In genomic region chr5:134524219-134524825, GRCh38 we compare ENCODE assay signal across 1 cellular context.
TF ChIP-seq lines count a peak whose summit lies in the region.

No MANE protein-coding gene starts in this region.

TF ChIP-seq in GM12878, 131 proteins besides CTCF, POLR2A, EP300 and RAD21 (continued from another document and continues in another):
- TF ChIP-seq PML (IDR thresholded peaks at IDR 0.05; ENCODE audit: low read length): no peak
- TF ChIP-seq TBL1XR1 (IDR thresholded peaks at IDR 0.05; ENCODE audit: low read depth, low read length): no peak
- peak; percentile 54; the same call in 1 of the 2 replicates for TF ChIP-seq LARP7 (IDR thresholded peaks at IDR 0.05)
- TF ChIP-seq RFX5 (IDR thresholded peaks at IDR 0.05; ENCODE audit: low read depth, low read length): no peak
- TF ChIP-seq TCF3 (IDR thresholded peaks at IDR 0.05; ENCODE audit: borderline replicate concordance, insufficient read depth, low read depth, low read length): no peak
- TF ChIP-seq EGR1 (IDR thresholded peaks at IDR 0.05; ENCODE audit: borderline replicate concordance in 1 of 2, low read depth in 2 of 2, low read length in 2 of 2): peak in 1 of 2 experiments; percentile 43; a peak in 2 of 3 replicates
- no peak for TF ChIP-seq MYB (IDR thresholded peaks at IDR 0.05; ENCODE audit: borderline replicate concordance, low read depth, low read length)
- TF ChIP-seq, protein P1, sequence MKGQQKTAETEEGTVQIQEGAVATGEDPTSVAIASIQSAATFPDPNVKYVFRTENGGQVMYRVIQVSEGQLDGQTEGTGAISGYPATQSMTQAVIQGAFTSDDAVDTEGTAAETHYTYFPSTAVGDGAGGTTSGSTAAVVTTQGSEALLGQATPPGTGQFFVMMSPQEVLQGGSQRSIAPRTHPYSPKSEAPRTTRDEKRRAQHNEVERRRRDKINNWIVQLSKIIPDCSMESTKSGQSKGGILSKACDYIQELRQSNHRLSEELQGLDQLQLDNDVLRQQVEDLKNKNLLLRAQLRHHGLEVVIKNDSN (IDR thresholded peaks at IDR 0.05; ENCODE audit: borderline replicate concordance, extremely low read length, insufficient read depth, low read depth, low read length): no peak
- no peak for TF ChIP-seq POU2F2 (IDR thresholded peaks at IDR 0.05; ENCODE audit: borderline replicate concordance, low read depth, low read length)
- TF ChIP-seq EED (IDR thresholded peaks at IDR 0.05; ENCODE audit: low read depth): no peak; the same call in 1 of the 2 replicates
- TF ChIP-seq MEF2B (IDR thresholded peaks at IDR 0.05; ENCODE audit: partially characterized antibody, poor library complexity, severe bottlenecking): peak; percentile 39
- no peak for TF ChIP-seq BMI1 (IDR thresholded peaks at IDR 0.05; ENCODE audit: borderline replicate concordance)
- TF ChIP-seq IKZF2 (IDR thresholded peaks at IDR 0.05): peak; percentile 70 to 72
- TF ChIP-seq, protein P2, sequence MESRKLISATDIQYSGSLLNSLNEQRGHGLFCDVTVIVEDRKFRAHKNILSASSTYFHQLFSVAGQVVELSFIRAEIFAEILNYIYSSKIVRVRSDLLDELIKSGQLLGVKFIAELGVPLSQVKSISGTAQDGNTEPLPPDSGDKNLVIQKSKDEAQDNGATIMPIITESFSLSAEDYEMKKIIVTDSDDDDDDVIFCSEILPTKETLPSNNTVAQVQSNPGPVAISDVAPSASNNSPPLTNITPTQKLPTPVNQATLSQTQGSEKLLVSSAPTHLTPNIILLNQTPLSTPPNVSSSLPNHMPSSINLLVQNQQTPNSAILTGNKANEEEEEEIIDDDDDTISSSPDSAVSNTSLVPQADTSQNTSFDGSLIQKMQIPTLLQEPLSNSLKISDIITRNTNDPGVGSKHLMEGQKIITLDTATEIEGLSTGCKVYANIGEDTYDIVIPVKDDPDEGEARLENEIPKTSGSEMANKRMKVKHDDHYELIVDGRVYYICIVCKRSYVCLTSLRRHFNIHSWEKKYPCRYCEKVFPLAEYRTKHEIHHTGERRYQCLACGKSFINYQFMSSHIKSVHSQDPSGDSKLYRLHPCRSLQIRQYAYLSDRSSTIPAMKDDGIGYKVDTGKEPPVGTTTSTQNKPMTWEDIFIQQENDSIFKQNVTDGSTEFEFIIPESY (IDR thresholded peaks at IDR 0.05): no peak
- TF ChIP-seq NR2F1 (conservative IDR thresholded peaks at IDR 0.05): peak; percentile 81
- 0 out of 2 replicates have a peak, but pooled peaks have one; percentile 50 for TF ChIP-seq ZNF217 (IDR thresholded peaks at IDR 0.05)
- no peak for TF ChIP-seq JUND (IDR thresholded peaks at IDR 0.05; ENCODE audit: low read depth, low read length)
- TF ChIP-seq GATAD2B (conservative IDR thresholded peaks at IDR 0.05; ENCODE audit: low read depth): peak; percentile 93; the same call in 1 of the 2 replicates
- TF ChIP-seq MXI1 (IDR thresholded peaks at IDR 0.05; ENCODE audit: low read depth, low read length): 0 out of 2 replicates have a peak, but pooled peaks have one; percentile 45
- TF ChIP-seq RAD51 (IDR thresholded peaks at IDR 0.05): no peak
- peak; percentile 92 for TF ChIP-seq IKZF1 (conservative IDR thresholded peaks at IDR 0.05)
- no peak for TF ChIP-seq KLF5 (IDR thresholded peaks at IDR 0.05; ENCODE audit: partially characterized antibody)
- no peak for TF ChIP-seq CBX5 (IDR thresholded peaks at IDR 0.05; ENCODE audit: low read depth)
- TF ChIP-seq KDM1A (IDR thresholded peaks at IDR 0.05; ENCODE audit: borderline replicate concordance): no peak
- no peak for TF ChIP-seq ZNF274 (IDR thresholded peaks at IDR 0.05; ENCODE audit: insufficient read depth, insufficient read length)
- no peak for TF ChIP-seq BRCA1 (IDR thresholded peaks at IDR 0.05; ENCODE audit: low read depth, low read length)
- TF ChIP-seq E4F1 (IDR thresholded peaks at IDR 0.05; ENCODE audit: borderline replicate concordance, partially characterized antibody): peak; percentile 45
- no peak for TF ChIP-seq RBBP5 (conservative IDR thresholded peaks at IDR 0.05)
- no peak for TF ChIP-seq BCL11A (IDR thresholded peaks at IDR 0.05; ENCODE audit: low read depth, low read length)
- 0 out of 2 replicates have a peak, but pooled peaks have one; percentile 25 for TF ChIP-seq ZBTB40 (IDR thresholded peaks at IDR 0.05; ENCODE audit: borderline replicate concordance)
- TF ChIP-seq, protein P3, sequence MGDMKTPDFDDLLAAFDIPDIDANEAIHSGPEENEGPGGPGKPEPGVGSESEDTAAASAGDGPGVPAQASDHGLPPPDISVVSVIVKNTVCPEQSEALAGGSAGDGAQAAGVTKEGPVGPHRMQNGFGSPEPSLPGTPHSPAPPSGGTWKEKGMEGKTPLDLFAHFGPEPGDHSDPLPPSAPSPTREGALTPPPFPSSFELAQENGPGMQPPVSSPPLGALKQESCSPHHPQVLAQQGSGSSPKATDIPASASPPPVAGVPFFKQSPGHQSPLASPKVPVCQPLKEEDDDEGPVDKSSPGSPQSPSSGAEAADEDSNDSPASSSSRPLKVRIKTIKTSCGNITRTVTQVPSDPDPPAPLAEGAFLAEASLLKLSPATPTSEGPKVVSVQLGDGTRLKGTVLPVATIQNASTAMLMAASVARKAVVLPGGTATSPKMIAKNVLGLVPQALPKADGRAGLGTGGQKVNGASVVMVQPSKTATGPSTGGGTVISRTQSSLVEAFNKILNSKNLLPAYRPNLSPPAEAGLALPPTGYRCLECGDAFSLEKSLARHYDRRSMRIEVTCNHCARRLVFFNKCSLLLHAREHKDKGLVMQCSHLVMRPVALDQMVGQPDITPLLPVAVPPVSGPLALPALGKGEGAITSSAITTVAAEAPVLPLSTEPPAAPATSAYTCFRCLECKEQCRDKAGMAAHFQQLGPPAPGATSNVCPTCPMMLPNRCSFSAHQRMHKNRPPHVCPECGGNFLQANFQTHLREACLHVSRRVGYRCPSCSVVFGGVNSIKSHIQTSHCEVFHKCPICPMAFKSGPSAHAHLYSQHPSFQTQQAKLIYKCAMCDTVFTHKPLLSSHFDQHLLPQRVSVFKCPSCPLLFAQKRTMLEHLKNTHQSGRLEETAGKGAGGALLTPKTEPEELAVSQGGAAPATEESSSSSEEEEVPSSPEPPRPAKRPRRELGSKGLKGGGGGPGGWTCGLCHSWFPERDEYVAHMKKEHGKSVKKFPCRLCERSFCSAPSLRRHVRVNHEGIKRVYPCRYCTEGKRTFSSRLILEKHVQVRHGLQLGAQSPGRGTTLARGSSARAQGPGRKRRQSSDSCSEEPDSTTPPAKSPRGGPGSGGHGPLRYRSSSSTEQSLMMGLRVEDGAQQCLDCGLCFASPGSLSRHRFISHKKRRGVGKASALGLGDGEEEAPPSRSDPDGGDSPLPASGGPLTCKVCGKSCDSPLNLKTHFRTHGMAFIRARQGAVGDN (IDR thresholded peaks at IDR 0.05): peak; percentile 73; the same call in 1 of the 2 replicates
- TF ChIP-seq, protein P4, sequence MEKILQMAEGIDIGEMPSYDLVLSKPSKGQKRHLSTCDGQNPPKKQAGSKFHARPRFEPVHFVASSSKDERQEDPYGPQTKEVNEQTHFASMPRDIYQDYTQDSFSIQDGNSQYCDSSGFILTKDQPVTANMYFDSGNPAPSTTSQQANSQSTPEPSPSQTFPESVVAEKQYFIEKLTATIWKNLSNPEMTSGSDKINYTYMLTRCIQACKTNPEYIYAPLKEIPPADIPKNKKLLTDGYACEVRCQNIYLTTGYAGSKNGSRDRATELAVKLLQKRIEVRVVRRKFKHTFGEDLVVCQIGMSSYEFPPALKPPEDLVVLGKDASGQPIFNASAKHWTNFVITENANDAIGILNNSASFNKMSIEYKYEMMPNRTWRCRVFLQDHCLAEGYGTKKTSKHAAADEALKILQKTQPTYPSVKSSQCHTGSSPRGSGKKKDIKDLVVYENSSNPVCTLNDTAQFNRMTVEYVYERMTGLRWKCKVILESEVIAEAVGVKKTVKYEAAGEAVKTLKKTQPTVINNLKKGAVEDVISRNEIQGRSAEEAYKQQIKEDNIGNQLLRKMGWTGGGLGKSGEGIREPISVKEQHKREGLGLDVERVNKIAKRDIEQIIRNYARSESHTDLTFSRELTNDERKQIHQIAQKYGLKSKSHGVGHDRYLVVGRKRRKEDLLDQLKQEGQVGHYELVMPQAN (conservative IDR thresholded peaks at IDR 0.05): peak; percentile 61; the same call in 1 of the 2 replicates
- TF ChIP-seq REST (IDR thresholded peaks at IDR 0.05; ENCODE audit: low read depth, low read length): no peak
- no peak for TF ChIP-seq SMAD1 (IDR thresholded peaks at IDR 0.05; ENCODE audit: low read depth, partially characterized antibody)
- no peak for TF ChIP-seq CHD1 (IDR thresholded peaks at IDR 0.05; ENCODE audit: low read depth, low read length)
- TF ChIP-seq PKNOX1 (IDR thresholded peaks at IDR 0.05): no peak
- no peak for TF ChIP-seq RUNX3 (IDR thresholded peaks at IDR 0.05; ENCODE audit: low read length)
- TF ChIP-seq ZZZ3 (IDR thresholded peaks at IDR 0.05; ENCODE audit: control insufficient read depth, insufficient read length, low read depth): no peak
